In the genomic region with DNA sequence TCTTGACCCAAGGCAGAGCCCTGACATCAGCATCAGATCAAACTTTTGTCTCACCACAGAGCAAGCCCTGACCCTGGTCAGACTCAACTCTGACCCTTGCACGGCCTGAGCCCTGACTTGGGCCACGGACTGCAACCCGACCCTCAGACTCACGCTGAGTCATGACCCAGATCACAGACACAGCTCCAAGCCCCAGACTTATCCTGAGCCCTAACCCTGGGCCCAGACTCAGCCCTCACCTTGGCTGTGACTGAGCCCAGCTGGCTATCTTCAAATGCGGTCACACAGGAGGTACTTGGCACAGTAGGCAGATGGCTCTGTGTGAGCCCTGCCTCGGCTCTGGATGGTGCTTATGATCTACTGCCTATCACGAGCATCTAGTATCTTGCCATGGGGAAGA, we compare ENCODE assay signal across 2 cellular contexts.
TF ChIP-seq lines count a peak whose summit lies in the region.

No MANE protein-coding gene starts in this region.

TF ChIP-seq in WTC11, 78 proteins besides CTCF, POLR2A, EP300 and RAD21 (continued from another document):
- TF ChIP-seq, protein P1, sequence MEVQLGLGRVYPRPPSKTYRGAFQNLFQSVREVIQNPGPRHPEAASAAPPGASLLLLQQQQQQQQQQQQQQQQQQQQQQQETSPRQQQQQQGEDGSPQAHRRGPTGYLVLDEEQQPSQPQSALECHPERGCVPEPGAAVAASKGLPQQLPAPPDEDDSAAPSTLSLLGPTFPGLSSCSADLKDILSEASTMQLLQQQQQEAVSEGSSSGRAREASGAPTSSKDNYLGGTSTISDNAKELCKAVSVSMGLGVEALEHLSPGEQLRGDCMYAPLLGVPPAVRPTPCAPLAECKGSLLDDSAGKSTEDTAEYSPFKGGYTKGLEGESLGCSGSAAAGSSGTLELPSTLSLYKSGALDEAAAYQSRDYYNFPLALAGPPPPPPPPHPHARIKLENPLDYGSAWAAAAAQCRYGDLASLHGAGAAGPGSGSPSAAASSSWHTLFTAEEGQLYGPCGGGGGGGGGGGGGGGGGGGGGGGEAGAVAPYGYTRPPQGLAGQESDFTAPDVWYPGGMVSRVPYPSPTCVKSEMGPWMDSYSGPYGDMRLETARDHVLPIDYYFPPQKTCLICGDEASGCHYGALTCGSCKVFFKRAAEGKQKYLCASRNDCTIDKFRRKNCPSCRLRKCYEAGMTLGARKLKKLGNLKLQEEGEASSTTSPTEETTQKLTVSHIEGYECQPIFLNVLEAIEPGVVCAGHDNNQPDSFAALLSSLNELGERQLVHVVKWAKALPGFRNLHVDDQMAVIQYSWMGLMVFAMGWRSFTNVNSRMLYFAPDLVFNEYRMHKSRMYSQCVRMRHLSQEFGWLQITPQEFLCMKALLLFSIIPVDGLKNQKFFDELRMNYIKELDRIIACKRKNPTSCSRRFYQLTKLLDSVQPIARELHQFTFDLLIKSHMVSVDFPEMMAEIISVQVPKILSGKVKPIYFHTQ (CRISPR knock-in tag; IDR thresholded peaks at IDR 0.05): no peak
- TF ChIP-seq MAX (CRISPR knock-in tag; IDR thresholded peaks at IDR 0.05) (no peak), CREB1 (CRISPR knock-in tag; IDR thresholded peaks at IDR 0.05) (no peak), GTF2I (CRISPR knock-in tag; conservative IDR thresholded peaks at IDR 0.05) (no peak), FOXP1 (CRISPR knock-in tag; IDR thresholded peaks at IDR 0.05; ENCODE audit: borderline replicate concordance) (no peak), OVOL2 (CRISPR knock-in tag; IDR thresholded peaks at IDR 0.05; ENCODE audit: borderline replicate concordance) (no peak)
TF ChIP-seq in WTC11: peak in this region for 0.

TF ChIP-seq in HepG2, 621 proteins besides CTCF, POLR2A, EP300 and RAD21 (continued from another document):
- TF ChIP-seq ZNF280B (CRISPR knock-in tag; IDR thresholded peaks at IDR 0.05; ENCODE audit: borderline replicate concordance) (no peak), RFX3 (CRISPR knock-in tag; IDR thresholded peaks at IDR 0.05) (no peak), EZH2 (conservative IDR thresholded peaks at IDR 0.05; ENCODE audit: low read depth, low read length) (no peak), SIX1 (CRISPR knock-in tag; IDR thresholded peaks at IDR 0.05; ENCODE audit: borderline replicate concordance) (no peak), ZNF609 (CRISPR knock-in tag; IDR thresholded peaks at IDR 0.05; ENCODE audit: borderline replicate concordance) (no peak), HOXA9 (CRISPR knock-in tag; IDR thresholded peaks at IDR 0.05; ENCODE audit: borderline replicate concordance) (no peak)
